Comparison of ENCODE assay signal across 16 cellular contexts in genomic region chr7:158267737-158268435, GRCh38.
"Had no signal": no experiment of that assay in that cellular context is flagged by ENCODE, and none has a peak within 500 bp of the region (broad histone marks: within the 10 kb centered on the region; RNA-seq: fewer than 3 reads in every experiment).

No MANE protein-coding gene starts in this region.

- H3K4me1 Mint-ChIP-seq: activated CD4-positive, alpha-beta T cell treated with anti-CD3 and anti-CD28 coated beads, Interleukin-2, amount 10 ng/mL, durations not matched to agents 24 days and 14 days; activated naive CD4-positive, alpha-beta T cell treated with anti-CD3 and anti-CD28 coated beads, Interleukin-2, amount 10 ng/mL, durations not matched to agents 7 days and 5 days; central memory CD8-positive, alpha-beta T cell; naive B cell had no signal

- H3K4me2 ChIP-seq: hepatocyte had no signal

- H3K27ac Mint-ChIP-seq: activated CD4-positive, alpha-beta T cell treated with anti-CD3 and anti-CD28 coated beads, Interleukin-2, amount 10 ng/mL, durations not matched to agents 24 days and 14 days; activated naive CD4-positive, alpha-beta T cell treated with anti-CD3 and anti-CD28 coated beads, Interleukin-2, amount 10 ng/mL, durations not matched to agents 7 days and 5 days; activated T-helper 1 cell treated with anti-CD3 and anti-CD28 coated beads, Interleukin-12 subunit alpha, Interleukin-12 subunit beta, Interleukin-2, Interleukin-4 antibody, amounts not matched to agents 30 ng/mL and 10 ng/mL and 1 ng/mL, durations not matched to agents 14 hours and 24 hours and 36 hours; effector memory CD8-positive, alpha-beta T cell; naive B cell had no signal

- H3K36me3 Mint-ChIP-seq: activated naive CD4-positive, alpha-beta T cell treated with anti-CD3 and anti-CD28 coated beads, Interleukin-2, amount 10 ng/mL, durations not matched to agents 7 days and 5 days had no signal

- H3K36me3 ChIP-seq: adrenal gland, gastroesophageal sphincter, lower lobe of right lung, stomach, thyroid gland, WERI-Rb-1 had no signal

- H3K79me2 ChIP-seq: hepatocyte had no signal

- ATAC-seq: effector memory CD8-positive, alpha-beta T cell; gastroesophageal sphincter had no signal

- H3K9me3 Mint-ChIP-seq: activated CD4-positive, alpha-beta T cell treated with anti-CD3 and anti-CD28 coated beads, Interleukin-2, amount 10 ng/mL, durations not matched to agents 24 days and 14 days; central memory CD8-positive, alpha-beta T cell had no signal

- H3K27me3 Mint-ChIP-seq: activated CD4-positive, alpha-beta T cell treated with anti-CD3 and anti-CD28 coated beads, Interleukin-2, amount 10 ng/mL, durations not matched to agents 24 days and 14 days; activated naive CD4-positive, alpha-beta T cell treated with anti-CD3 and anti-CD28 coated beads, Interleukin-2, amount 10 ng/mL, durations not matched to agents 7 days and 5 days; central memory CD8-positive, alpha-beta T cell; effector memory CD8-positive, alpha-beta T cell; naive B cell had no signal

- H3K27me3 ChIP-seq: adrenal gland, hepatocyte, stomach, thyroid gland had no signal

- H3K4me3 Mint-ChIP-seq: activated CD4-positive, alpha-beta T cell treated with anti-CD3 and anti-CD28 coated beads, Interleukin-2, amount 10 ng/mL, durations not matched to agents 24 days and 14 days; activated naive CD4-positive, alpha-beta T cell treated with anti-CD3 and anti-CD28 coated beads, Interleukin-2, amount 10 ng/mL, durations not matched to agents 7 days and 5 days; activated T-helper 1 cell treated with anti-CD3 and anti-CD28 coated beads, Interleukin-12 subunit alpha, Interleukin-12 subunit beta, Interleukin-2, Interleukin-4 antibody, amounts not matched to agents 30 ng/mL and 10 ng/mL and 1 ng/mL, durations not matched to agents 14 hours and 24 hours and 36 hours; central memory CD8-positive, alpha-beta T cell; effector memory CD8-positive, alpha-beta T cell; naive B cell had no signal

- H3K27ac ChIP-seq: adrenal gland, epithelial cell of prostate, gastroesophageal sphincter, hepatocyte, lower lobe of right lung, stomach, thyroid gland, WERI-Rb-1 had no signal

- H3K4me1 ChIP-seq: adrenal gland, gastroesophageal sphincter, lower lobe of right lung, thyroid gland had no signal

- H2AFZ ChIP-seq: hepatocyte had no signal

- H3K9me3 ChIP-seq: adrenal gland, gastroesophageal sphincter, lower lobe of right lung, stomach, thyroid gland had no signal

- H3K4me3 ChIP-seq: adrenal gland, gastroesophageal sphincter, hepatocyte, lower lobe of right lung, stomach, thyroid gland had no signal

- DNase-seq: activated CD4-positive, alpha-beta T cell treated with anti-CD3 and anti-CD28 coated beads, Interleukin-2, amount 10 ng/mL, durations not matched to agents 24 days and 14 days; activated naive CD4-positive, alpha-beta T cell treated with anti-CD3 and anti-CD28 coated beads, Interleukin-2, amount 10 ng/mL, durations not matched to agents 7 days and 5 days; adrenal gland; effector memory CD8-positive, alpha-beta T cell; kidney glomerular epithelial cell; lower lobe of right lung; naive B cell; stimulated activated CD4-positive, alpha-beta T cell treated with anti-CD3 and anti-CD28 coated beads, Interleukin-4, amount 100 ng/mL, for 4 hours; thyroid gland; WERI-Rb-1 had no signal
